In the genomic region with DNA sequence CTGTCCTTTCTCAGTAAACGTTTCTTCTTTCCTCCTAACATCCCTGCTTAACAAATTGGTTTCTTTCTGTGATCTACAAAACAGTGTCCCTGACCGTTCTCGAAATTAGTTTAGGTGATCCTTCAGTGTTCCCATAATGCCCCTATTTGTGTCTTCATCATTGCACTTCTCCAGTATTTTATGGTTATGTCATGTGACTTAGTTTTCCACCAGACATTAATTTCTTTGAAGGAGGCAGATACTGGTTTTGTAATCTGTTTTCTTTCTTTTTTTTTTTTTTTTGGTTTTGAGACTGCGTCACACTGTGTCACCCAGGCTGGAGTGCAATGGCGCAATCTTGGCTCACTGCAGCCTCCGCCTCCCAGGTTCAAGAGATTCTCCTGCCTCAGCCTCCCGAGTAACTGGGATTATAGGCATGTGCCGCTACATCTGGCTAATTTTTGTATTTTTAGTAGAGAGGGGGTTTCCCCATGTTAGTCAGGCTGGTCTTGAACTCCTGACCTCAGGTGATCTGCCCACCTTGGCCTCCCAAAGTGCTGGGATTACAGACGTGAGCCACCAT, we compare ENCODE assay signal across 7 cellular contexts. TPM values are rescaled to one million over a fixed set of nuclear protein-coding genes. Genes with fewer than 3 reads are reported as not detected.
"Had no signal": no experiment of that assay in that cellular context is flagged by ENCODE, and none has a peak within 500 bp of the region (broad histone marks: within the 10 kb centered on the region; RNA-seq: fewer than 3 reads in every experiment).

No MANE protein-coding gene starts in this region.

RNA-seq across cellular contexts. Expression of a gene that starts 49.2 kb away (rescaled TPM):
- total RNA-seq: left cardiac atrium, lower leg skin, occipital lobe, renal cortical epithelial cell, sigmoid colon, thoracic aorta, upper lobe of right lung had no signal
